In the genomic region with DNA sequence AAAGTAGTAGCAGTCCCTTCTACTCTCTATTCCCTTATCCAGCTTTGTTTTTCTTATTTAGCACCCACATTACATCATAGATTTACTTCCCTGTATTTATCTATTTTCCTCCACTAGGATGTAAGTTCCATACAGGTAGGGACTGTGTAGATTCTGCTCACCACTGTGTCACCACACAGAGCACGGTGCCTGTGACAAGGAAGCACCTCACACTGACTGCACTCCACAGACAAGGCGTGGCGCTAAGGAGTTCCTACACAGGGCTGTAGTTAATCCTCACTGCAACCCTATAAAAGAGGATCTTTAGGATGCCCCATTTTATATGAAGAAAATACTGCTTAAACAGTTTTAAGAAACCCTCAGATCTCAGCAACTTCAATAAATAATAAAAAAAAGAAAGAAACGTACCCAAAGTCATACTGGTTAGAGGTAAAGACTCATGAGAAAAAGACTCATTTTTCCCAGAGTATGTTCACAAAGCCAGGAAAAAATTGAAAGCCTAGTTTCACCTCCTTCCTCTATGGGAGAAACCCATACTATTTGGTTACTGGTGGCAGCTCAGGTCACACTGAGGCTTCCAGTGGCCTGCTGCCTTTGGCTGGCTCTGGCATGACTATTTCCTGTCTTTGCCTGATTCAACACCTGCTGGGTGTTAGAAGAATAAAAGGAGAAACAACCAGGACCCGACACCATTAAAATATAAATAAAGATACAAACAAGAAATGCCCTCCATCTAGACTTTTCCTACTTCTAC, we compare ENCODE assay signal across 13 cellular contexts. TPM values are rescaled to one million over a fixed set of nuclear protein-coding genes. Genes with fewer than 3 reads are reported as not detected.
DNase-seq lines count a peak whose midpoint lies in the region; ATAC-seq and TF ChIP-seq lines count a peak whose summit lies in the region.
"Had no signal": no experiment of that assay in that cellular context is flagged by ENCODE, and none has a peak within 500 bp of the region (broad histone marks: within the 10 kb centered on the region; RNA-seq: fewer than 3 reads in every experiment).

No MANE protein-coding gene starts in this region.

- no peak overlapping the region for H3K4me3 ChIP-seq in heart left ventricle
- no peak overlapping the region for H3K4me3 ChIP-seq in muscle layer of duodenum (ENCODE audit: low read depth in 1 of 2, low read length in 2 of 2)
- no peak overlapping the region for H3K4me3 ChIP-seq in urinary bladder (ENCODE audit: low read depth, low read length)

- H3K27ac ChIP-seq in heart left ventricle (peak overlapping the region; percentile 68 to 95 (median 84)), muscle layer of duodenum (ENCODE audit: low read length) (peak overlapping the region; percentile 84), urinary bladder (ENCODE audit: low read depth) (peak overlapping the region; percentile 25)

- ATAC-seq in heart left ventricle (peak in 1 of 4 donors; percentile 30), left ventricle myocardium superior (no peak), HG02885 (IDR thresholded peaks at IDR 0.05; ENCODE audit: poor library complexity, unreplicated experiment) (no peak)
- ATAC-seq: activated CD4-positive, CD25-positive, alpha-beta regulatory T cell treated with anti-CD3 and anti-CD28 coated beads, Interleukin-2, amount 50 U/mL, for 24 hours had no signal

- intact Hi-C loops in heart left ventricle (cut with DNase I) (loop anchor here in 4 of 10 donors (5.0 to 10.0 kb wide), 3 partner anchors 43 to 48 kb away; partner anchors contain the start of gene PPTC7 (in 3 of the 4)), left ventricle myocardium superior (cut with micrococcal nuclease) (no loop called here)

- H3K9me3 ChIP-seq in heart left ventricle (no peaks in the 10 kb centered on the region), muscle layer of duodenum (ENCODE audit: control insufficient read depth in 1 of 2, low read length in 2 of 2) (no peaks in the 10 kb centered on the region)

- H3K36me3 ChIP-seq in heart left ventricle (peaks cover 0 to 71% (median 46%) of the 10 kb centered on the region in 9 donors), muscle layer of duodenum (ENCODE audit: control insufficient read depth in 1 of 2, insufficient read depth in 2 of 2, low read length in 2 of 2) (peaks cover 11 to 34% of the 10 kb centered on the region in 2 donors), urinary bladder (ENCODE audit: insufficient read depth) (no peaks in the 10 kb centered on the region)

- DNase-seq in heart left ventricle (peak in 1 of 5 donors; percentile 40), left ventricle myocardium superior (no peak), dermis blood vessel endothelial cell (peak; percentile 37), NCI-H2107 treated with DMSO at 0.1 percent for 48 hours (lab: John Stamatoyannopoulos, UW; ENCODE audit: unreplicated experiment) (no peak)
- DNase-seq in effector CD4-positive, alpha-beta T cell, result no peak
- DNase-seq: activated gamma-delta T cell; AML-193; central memory CD4-positive, alpha-beta T cell; nephron progenitor cell had no signal

- no peak for TF ChIP-seq CTCF in heart left ventricle (IDR thresholded peaks at IDR 0.05)

- H3K27me3 ChIP-seq in heart left ventricle, result no peaks in the 10 kb centered on the region
- no peaks in the 10 kb centered on the region for H3K27me3 ChIP-seq in muscle layer of duodenum (ENCODE audit: low read depth, low read length)

- 81 to 84% (median 83%) methylated on average over 5 of the region's 5 CpGs for WGBS in heart left ventricle, 4 donors
- WGBS in urinary bladder, result 91% methylated on average over 5 of the region's 5 CpGs

- TF ChIP-seq POLR2A in heart left ventricle (IDR thresholded peaks at IDR 0.05), result no peak

- H3K4me1 ChIP-seq in heart left ventricle (peaks cover 10 to 77% (median 35%) of the 10 kb centered on the region in 12 donors), muscle layer of duodenum (ENCODE audit: control insufficient read depth in 1 of 2, insufficient read depth in 2 of 2, low read length in 2 of 2) (peaks cover 0 to 23% of the 10 kb centered on the region in 2 donors), urinary bladder (ENCODE audit: insufficient read depth) (peaks cover 2% of the 10 kb centered on the region)

RNA-seq across cellular contexts. Expression of gene RAD9B, which starts 36.9 kb away (rescaled TPM):
- total RNA-seq in heart left ventricle (1 to 10 TPM in 5 of 9 donors, under 1 TPM in 2, not detected in 2; 0.67 to 4.8 (median 2.4) TPM), left ventricle myocardium superior (0.62 TPM), dermis blood vessel endothelial cell (0.14 and 1.2 TPM in 2 replicates), urinary bladder (2.1 TPM)
- polyA plus RNA-seq in heart left ventricle (10 to 100 TPM in 1 of 2 donors, under 1 TPM in 1; 0.34 to 12.0 TPM), urinary bladder (0.51 TPM)

RNA-seq across cellular contexts. Expression of gene VPS29, which starts 37.1 kb away (rescaled TPM):
- total RNA-seq in heart left ventricle (100 to 1,000 TPM in 3 of 9 donors, 10 to 100 TPM in 6; 66.7 to 149 (median 89.5) TPM), left ventricle myocardium superior (94.1 TPM), dermis blood vessel endothelial cell (77.1 and 78.3 TPM in 2 replicates), urinary bladder (114 TPM)
- polyA plus RNA-seq in heart left ventricle (100 to 1,000 TPM; 107 to 191 TPM), urinary bladder (158 TPM)

RNA-seq across cellular contexts. Expression of gene PPTC7, which starts 44.1 kb away (rescaled TPM):
- total RNA-seq in heart left ventricle (100 to 1,000 TPM in 1 of 9 donors, 10 to 100 TPM in 8; 47.5 to 113 (median 72.7) TPM), left ventricle myocardium superior (124 TPM), dermis blood vessel endothelial cell (9.0 and 13.3 TPM in 2 replicates), urinary bladder (15.0 TPM)
- polyA plus RNA-seq in heart left ventricle (10 to 100 TPM; 26.6 to 53.1 TPM), urinary bladder (20.8 TPM)

Comparison
In these comparisons a context has a peak if more than half of its experiments do, and no peak if none do; other contexts are left out.
1. H3K27ac ChIP-seq: peak in every context shown above with its lines; median percentile 84 in heart left ventricle; 84 in muscle layer of duodenum; 25 in urinary bladder.